17 cellular contexts compared by ENCODE assay signal in the genomic region with DNA sequence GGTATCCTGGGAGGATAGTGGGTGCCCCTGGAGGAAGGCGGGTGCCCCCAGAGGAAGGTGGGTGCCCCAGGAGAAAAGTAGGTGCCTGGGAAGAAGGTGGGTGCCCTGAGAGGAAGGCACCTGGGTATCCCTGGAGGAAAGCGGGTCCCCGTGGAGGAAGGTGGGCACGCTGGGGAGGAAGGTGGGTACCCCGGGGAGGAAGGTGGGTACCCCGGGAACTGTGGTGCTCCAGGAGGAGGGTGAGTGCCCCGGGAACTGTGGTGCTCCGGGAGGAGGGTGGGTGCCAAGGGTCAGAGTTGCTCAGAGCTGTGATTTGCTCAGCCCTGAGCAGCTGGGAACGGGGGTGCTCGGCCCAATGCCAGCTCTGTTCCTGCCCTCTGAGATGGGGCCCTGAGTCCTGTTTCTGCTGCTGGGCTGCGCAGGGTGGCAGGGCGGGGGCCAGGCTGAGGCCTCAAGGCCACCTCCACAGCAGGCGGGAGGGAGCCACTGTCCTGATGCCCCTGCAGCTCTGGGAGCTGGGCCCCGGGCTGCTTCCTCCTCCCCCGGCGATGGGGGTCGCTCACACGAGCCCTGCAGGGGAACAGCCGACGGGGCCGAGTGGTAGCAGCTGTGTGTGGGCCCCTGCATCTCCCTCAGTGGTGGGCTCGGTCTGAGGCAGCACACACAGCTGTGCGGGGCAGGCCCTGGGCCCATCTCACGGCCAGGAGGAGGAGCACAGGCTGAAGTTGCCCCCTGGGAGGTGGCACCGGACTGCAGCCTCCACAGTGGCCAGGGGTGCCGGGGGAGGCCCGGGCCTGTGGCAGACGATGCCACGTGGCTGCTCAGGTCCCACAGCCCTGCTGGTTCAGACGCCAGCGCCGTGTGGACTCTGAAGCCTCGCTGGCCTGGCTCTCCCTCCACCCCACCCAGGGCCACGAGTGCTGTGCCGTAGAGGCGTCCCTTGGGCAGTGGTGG.
"Had no signal": no experiment of that assay in that cellular context is flagged by ENCODE, and none has a peak within 500 bp of the region (broad histone marks: within the 10 kb centered on the region; RNA-seq: fewer than 3 reads in every experiment).

No MANE protein-coding gene starts in this region.

- H3K4me3 ChIP-seq: body of pancreas, coronary artery, tibial nerve had no signal

- DNase-seq: activated B cell treated with CpG ODN at 0.5 μM for 24 hours; activated CD4-positive, alpha-beta T cell treated with anti-CD3 and anti-CD28 coated beads, Interleukin-2, amount 10 ng/mL, durations not matched to agents 24 days and 14 days; activated CD8-positive, alpha-beta memory T cell treated with anti-CD3 and anti-CD28 coated beads for 24 hours; activated gamma-delta T cell treated with Interleukin-2 at 50 U/mL for 16 hours; activated naive CD8-positive, alpha-beta T cell treated with anti-CD3 and anti-CD28 coated beads for 36 hours; amygdala; body of pancreas; central memory CD4-positive, alpha-beta T cell; immature natural killer cell; midbrain; stimulated activated CD4-positive, alpha-beta T cell treated with anti-CD3 and anti-CD28 coated beads, Interleukin-2, amount 100 ng/mL, for 48 hours; stimulated activated naive B cell treated with anti-CD40 and anti-IgM and Interleukin-4, amounts not matched to agents 10 μg/mL and 1 μg/mL and 100 μg/mL, for 72 hours; SW 1271 had no signal

- ATAC-seq: body of pancreas; esophagus mucosa; stimulated activated naive B cell treated with anti-CD40 and anti-IgM and Interleukin-4, amounts not matched to agents 10 μg/mL and 1 μg/mL and 100 μg/mL, for 72 hours had no signal

- H3K27ac ChIP-seq: body of pancreas, coronary artery, tibial nerve had no signal

- H3K9me3 ChIP-seq: body of pancreas, tibial nerve had no signal

- H3K4me1 ChIP-seq: body of pancreas had no signal

- H3K36me3 ChIP-seq: tibial nerve had no signal

- FAIRE-seq: TTC549 had no signal

- H3K27me3 ChIP-seq: tibial nerve had no signal
